15 cellular contexts compared by ENCODE assay signal in genomic region chr4:76732246-76732645, GRCh38.
"Had no signal": no experiment of that assay in that cellular context is flagged by ENCODE, and none has a peak within 500 bp of the region (broad histone marks: within the 10 kb centered on the region; RNA-seq: fewer than 3 reads in every experiment).

No MANE protein-coding gene starts in this region.

- H3K4me3 ChIP-seq: transverse colon, vagina had no signal

- H3K4me3 Mint-ChIP-seq: activated CD4-positive, alpha-beta T cell treated with anti-CD3 and anti-CD28 coated beads, Interleukin-2, amount 10 ng/mL, durations not matched to agents 7 days and 5 days; activated naive CD4-positive, alpha-beta T cell treated with anti-CD3 and anti-CD28 coated beads for 36 hours; activated T-cell treated with anti-CD3 and anti-CD28 coated beads, Interleukin-2, amount 50 U/mL, for 4 hours; dendritic cell treated with granulocyte-macrophage colony-stimulating factor and Interleukin-4, amounts not matched to agents 40 ng/mL and 50 ng/mL, for 4 days; natural killer cell treated with Interleukin-12 subunit alpha and Interleukin-12 subunit beta and Interleukin-15 and Interleukin-18, amount 100 ng/mL, for 72 hours had no signal

- H3K4me1 Mint-ChIP-seq: activated CD4-positive, alpha-beta T cell treated with anti-CD3 and anti-CD28 coated beads, Interleukin-2, amount 10 ng/mL, durations not matched to agents 7 days and 5 days had no signal

- H3K36me3 ChIP-seq: vagina had no signal

- DNase-seq: activated CD4-positive, alpha-beta T cell treated with anti-CD3 and anti-CD28 coated beads, Interleukin-2, amount 10 ng/mL, durations not matched to agents 7 days and 5 days; activated CD8-positive, alpha-beta memory T cell treated with anti-CD3 and anti-CD28 coated beads, Interleukin-2, amount 50 U/mL, for 4 hours; activated naive CD4-positive, alpha-beta T cell treated with anti-CD3 and anti-CD28 coated beads for 36 hours; activated T-cell treated with anti-CD3 and anti-CD28 coated beads, Interleukin-2, amount 50 U/mL, for 4 hours; effector CD8-positive, alpha-beta T cell; nucleus accumbens; retina; stimulated activated CD4-positive, alpha-beta T cell treated with anti-CD3 and anti-CD28 coated beads, Interleukin-12 subunit alpha, Interleukin-12 subunit beta, amount 100 ng/mL, for 4 hours; stimulated activated CD4-positive, alpha-beta T cell treated with anti-CD3 and anti-CD28 coated beads, Interleukin-1b, Interleukin-23, amount 100 ng/mL, for 48 hours; stimulated activated naive CD8-positive, alpha-beta T cell treated with anti-CD3 and anti-CD28 coated beads, Interleukin-15, Interleukin-2, amounts not matched to agents 100 U/mL and 50 U/mL, for 24 hours; transverse colon had no signal

- H3K36me3 Mint-ChIP-seq: natural killer cell treated with Interleukin-12 subunit alpha and Interleukin-12 subunit beta and Interleukin-15 and Interleukin-18, amount 100 ng/mL, for 72 hours had no signal

- H3K9me3 ChIP-seq: transverse colon, vagina had no signal

- H3K9me3 Mint-ChIP-seq: activated CD4-positive, alpha-beta T cell treated with anti-CD3 and anti-CD28 coated beads, Interleukin-2, amount 10 ng/mL, durations not matched to agents 7 days and 5 days; activated naive CD4-positive, alpha-beta T cell treated with anti-CD3 and anti-CD28 coated beads for 36 hours; activated T-cell treated with anti-CD3 and anti-CD28 coated beads, Interleukin-2, amount 50 U/mL, for 4 hours; dendritic cell treated with granulocyte-macrophage colony-stimulating factor and Interleukin-4, amounts not matched to agents 40 ng/mL and 50 ng/mL, for 4 days; natural killer cell treated with Interleukin-12 subunit alpha and Interleukin-12 subunit beta and Interleukin-15 and Interleukin-18, amount 100 ng/mL, for 72 hours had no signal

- H3K27ac Mint-ChIP-seq: activated CD4-positive, alpha-beta T cell treated with anti-CD3 and anti-CD28 coated beads, Interleukin-2, amount 10 ng/mL, durations not matched to agents 7 days and 5 days; activated naive CD4-positive, alpha-beta T cell treated with anti-CD3 and anti-CD28 coated beads for 36 hours; dendritic cell treated with granulocyte-macrophage colony-stimulating factor and Interleukin-4, amounts not matched to agents 40 ng/mL and 50 ng/mL, for 4 days; natural killer cell treated with Interleukin-12 subunit alpha and Interleukin-12 subunit beta and Interleukin-15 and Interleukin-18, amount 100 ng/mL, for 72 hours had no signal

- H3K27me3 ChIP-seq: transverse colon, vagina had no signal

- FAIRE-seq: TTC549 had no signal

- H3K27ac ChIP-seq: transverse colon, vagina had no signal
